Comparison of ENCODE assay signal across 8 cellular contexts in the genomic region with DNA sequence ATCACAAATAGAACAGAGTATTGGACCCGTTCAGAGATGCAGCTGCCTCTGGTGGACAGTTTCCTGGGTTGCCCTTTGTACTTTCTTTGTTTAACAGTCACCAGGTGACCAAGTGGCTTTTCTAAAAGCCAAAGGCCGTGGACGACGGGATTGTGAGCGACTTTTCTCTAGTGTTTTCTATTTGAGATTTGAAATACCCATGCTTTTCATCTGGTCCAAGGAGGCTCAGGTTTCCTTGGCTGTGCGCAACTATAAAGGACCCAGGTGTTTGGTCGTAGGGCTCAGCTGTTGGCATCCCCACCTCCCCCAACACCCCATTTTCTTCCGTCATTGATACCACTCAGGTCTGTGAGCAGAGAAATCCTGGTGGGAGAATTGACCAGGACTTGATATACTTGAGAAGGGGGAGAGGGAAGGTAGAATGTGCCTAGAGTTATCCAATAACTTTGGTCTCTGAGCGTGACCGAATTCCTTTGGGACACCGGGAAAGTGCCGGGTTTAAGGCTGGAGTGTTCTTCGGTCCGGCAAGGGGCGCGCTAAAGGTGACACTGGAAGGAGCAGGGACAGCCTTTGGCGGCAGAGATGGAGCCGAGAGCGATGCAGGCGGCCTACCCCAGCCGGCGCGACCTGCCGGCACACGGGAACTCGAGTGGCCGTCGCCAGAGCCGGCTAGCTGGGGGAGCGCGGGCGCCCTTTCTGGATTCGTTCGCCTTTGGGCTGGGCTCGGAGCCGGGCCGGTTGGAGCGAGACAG.
DNase-seq lines count a peak whose midpoint lies in the region; ATAC-seq and TF ChIP-seq lines count a peak whose summit lies in the region.

No MANE protein-coding gene starts in this region.

- H3K79me2 ChIP-seq in GM23338 (replicated peaks; ENCODE audit: insufficient read depth): peaks cover 37% of the 10 kb centered on the region

- H3F3A ChIP-seq in GM23338 (replicated peaks; ENCODE audit: low read depth): peaks cover 17% of the 10 kb centered on the region

- no peaks in the 10 kb centered on the region for H3K27me3 ChIP-seq in GM23338 (ENCODE audit: insufficient read depth)

- H3K27ac ChIP-seq in 22Rv1: peak overlapping the region; percentile 77
- peak overlapping the region; percentile 98 for H3K27ac ChIP-seq in GM23338 (ENCODE audit: low read depth)

- H3K4me3 ChIP-seq in GM23338 (peak overlapping the region; percentile 81), fibroblast of villous mesenchyme (ENCODE audit: low read depth, low read length) (peak overlapping the region; percentile 65)

- peak; percentile 33 for ATAC-seq in GM23338

- H3K36me3 ChIP-seq in GM23338 (ENCODE audit: insufficient read depth): peaks cover 6% of the 10 kb centered on the region; the same call in 1 of the 2 replicates

- peak; percentile 72 for DNase-seq in GM23338 (ENCODE audit: low spot score)
- DNase-seq in SK-MEL-5 (ENCODE audit: low read depth, low spot score): peak; percentile 24
- no peak for DNase-seq in fibroblast of villous mesenchyme (ENCODE audit: low read depth)
- DNase-seq in renal cortical epithelial cell (ENCODE audit: low read depth): peak; percentile 71
- no peak for DNase-seq in SKM-1 (lab: John Stamatoyannopoulos, UW; ENCODE audit: unreplicated experiment)
- no peak for DNase-seq in activated CD4-positive, alpha-beta T cell treated with anti-CD3 and anti-CD28 coated beads, Interleukin-2, amount 50 U/mL, for 4 hours
- DNase-seq in A172 (ENCODE audit: low spot score): no peak

- peak overlapping the region; percentile 33; the same call in 1 of the 2 replicates for H2AFZ ChIP-seq in GM23338

- H4K20me1 ChIP-seq in GM23338 (replicated peaks; ENCODE audit: insufficient read depth): peaks cover 18% of the 10 kb centered on the region; the same call in 1 of the 2 replicates

- TF ChIP-seq CTCF in 22Rv1 (IDR thresholded peaks at IDR 0.05) (no peak; the same call in 1 of the 2 replicates), GM23338 (conservative IDR thresholded peaks at IDR 0.05; ENCODE audit: low read depth in 2 of 2) (0 out of 4 replicates have a peak, but pooled peaks of 1 of the 2 experiments have one; percentile 10), fibroblast of villous mesenchyme (IDR thresholded peaks at IDR 0.05; ENCODE audit: insufficient read depth, low read depth, low read length) (no peak)

- H3K4me2 ChIP-seq in GM23338: peak overlapping the region; percentile 94

- no peaks in the 10 kb centered on the region for H3K9me2 ChIP-seq in GM23338 (ENCODE audit: insufficient read depth)

- peaks cover 40% of the 10 kb centered on the region for H3K4me1 ChIP-seq in GM23338 (ENCODE audit: insufficient read depth)

- in situ Hi-C loops in SK-MEL-5 (cut with HindIII; ENCODE audit: low pct_unique_long_range_greater_than_20kb, low sequenced_read_pairs): no loop called here

- peaks cover 24% of the 10 kb centered on the region for H3K27me3 Mint-ChIP-seq in GM23338 (ENCODE audit: insufficient read depth, low read depth, poor library complexity)

- H3K9me3 Mint-ChIP-seq in GM23338: peaks cover 35% of the 10 kb centered on the region

- H3K27ac Mint-ChIP-seq in GM23338: peak overlapping the region; percentile 91

- peaks cover 52% of the 10 kb centered on the region for H3K4me1 Mint-ChIP-seq in GM23338

- H3K36me3 Mint-ChIP-seq in GM23338 (ENCODE audit: low read depth): peaks cover 36% of the 10 kb centered on the region

- H3K4me3 Mint-ChIP-seq in GM23338: peak overlapping the region; percentile 86

TF ChIP-seq in GM23338, 12 proteins besides CTCF, POLR2A, EP300 and RAD21:
- TF ChIP-seq, protein P1, sequence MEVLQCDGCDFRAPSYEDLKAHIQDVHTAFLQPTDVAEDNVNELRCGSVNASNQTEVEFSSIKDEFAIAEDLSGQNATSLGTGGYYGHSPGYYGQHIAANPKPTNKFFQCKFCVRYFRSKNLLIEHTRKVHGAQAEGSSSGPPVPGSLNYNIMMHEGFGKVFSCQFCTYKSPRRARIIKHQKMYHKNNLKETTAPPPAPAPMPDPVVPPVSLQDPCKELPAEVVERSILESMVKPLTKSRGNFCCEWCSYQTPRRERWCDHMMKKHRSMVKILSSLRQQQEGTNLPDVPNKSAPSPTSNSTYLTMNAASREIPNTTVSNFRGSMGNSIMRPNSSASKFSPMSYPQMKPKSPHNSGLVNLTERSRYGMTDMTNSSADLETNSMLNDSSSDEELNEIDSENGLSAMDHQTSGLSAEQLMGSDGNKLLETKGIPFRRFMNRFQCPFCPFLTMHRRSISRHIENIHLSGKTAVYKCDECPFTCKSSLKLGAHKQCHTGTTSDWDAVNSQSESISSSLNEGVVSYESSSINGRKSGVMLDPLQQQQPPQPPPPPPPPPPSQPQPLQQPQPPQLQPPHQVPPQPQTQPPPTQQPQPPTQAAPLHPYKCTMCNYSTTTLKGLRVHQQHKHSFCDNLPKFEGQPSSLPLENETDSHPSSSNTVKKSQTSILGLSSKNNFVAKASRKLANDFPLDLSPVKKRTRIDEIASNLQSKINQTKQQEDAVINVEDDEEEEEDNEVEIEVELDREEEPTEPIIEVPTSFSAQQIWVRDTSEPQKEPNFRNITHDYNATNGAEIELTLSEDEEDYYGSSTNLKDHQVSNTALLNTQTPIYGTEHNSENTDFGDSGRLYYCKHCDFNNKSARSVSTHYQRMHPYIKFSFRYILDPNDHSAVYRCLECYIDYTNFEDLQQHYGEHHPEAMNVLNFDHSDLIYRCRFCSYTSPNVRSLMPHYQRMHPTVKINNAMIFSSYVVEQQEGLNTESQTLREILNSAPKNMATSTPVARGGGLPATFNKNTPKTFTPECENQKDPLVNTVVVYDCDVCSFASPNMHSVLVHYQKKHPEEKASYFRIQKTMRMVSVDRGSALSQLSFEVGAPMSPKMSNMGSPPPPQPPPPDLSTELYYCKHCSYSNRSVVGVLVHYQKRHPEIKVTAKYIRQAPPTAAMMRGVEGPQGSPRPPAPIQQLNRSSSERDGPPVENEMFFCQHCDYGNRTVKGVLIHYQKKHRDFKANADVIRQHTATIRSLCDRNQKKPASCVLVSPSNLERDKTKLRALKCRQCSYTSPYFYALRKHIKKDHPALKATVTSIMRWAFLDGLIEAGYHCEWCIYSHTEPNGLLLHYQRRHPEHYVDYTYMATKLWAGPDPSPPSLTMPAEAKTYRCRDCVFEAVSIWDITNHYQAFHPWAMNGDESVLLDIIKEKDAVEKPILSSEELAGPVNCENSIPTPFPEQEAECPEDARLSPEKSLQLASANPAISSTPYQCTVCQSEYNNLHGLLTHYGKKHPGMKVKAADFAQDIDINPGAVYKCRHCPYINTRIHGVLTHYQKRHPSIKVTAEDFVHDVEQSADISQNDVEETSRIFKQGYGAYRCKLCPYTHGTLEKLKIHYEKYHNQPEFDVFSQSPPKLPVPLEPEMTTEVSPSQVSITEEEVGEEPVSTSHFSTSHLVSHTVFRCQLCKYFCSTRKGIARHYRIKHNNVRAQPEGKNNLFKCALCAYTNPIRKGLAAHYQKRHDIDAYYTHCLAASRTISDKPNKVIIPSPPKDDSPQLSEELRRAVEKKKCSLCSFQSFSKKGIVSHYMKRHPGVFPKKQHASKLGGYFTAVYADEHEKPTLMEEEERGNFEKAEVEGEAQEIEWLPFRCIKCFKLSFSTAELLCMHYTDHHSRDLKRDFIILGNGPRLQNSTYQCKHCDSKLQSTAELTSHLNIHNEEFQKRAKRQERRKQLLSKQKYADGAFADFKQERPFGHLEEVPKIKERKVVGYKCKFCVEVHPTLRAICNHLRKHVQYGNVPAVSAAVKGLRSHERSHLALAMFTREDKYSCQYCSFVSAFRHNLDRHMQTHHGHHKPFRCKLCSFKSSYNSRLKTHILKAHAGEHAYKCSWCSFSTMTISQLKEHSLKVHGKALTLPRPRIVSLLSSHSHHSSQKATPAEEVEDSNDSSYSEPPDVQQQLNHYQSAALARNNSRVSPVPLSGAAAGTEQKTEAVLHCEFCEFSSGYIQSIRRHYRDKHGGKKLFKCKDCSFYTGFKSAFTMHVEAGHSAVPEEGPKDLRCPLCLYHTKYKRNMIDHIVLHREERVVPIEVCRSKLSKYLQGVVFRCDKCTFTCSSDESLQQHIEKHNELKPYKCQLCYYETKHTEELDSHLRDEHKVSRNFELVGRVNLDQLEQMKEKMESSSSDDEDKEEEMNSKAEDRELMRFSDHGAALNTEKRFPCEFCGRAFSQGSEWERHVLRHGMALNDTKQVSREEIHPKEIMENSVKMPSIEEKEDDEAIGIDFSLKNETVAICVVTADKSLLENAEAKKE (CRISPR knock-in tag; IDR thresholded peaks at IDR 0.05): no peak
- TF ChIP-seq POLR2AphosphoS5 (IDR thresholded peaks at IDR 0.05; ENCODE audit: low read depth): peak; percentile 24; the same call in 1 of the 2 replicates

Comparison
In these comparisons a context has a peak if more than half of its experiments do, and no peak if none do; other contexts are left out.
1. DNase-seq: peak in GM23338 (single experiment), SK-MEL-5 (single experiment) and renal cortical epithelial cell (single experiment); none in fibroblast of villous mesenchyme (single experiment), SKM-1 (single experiment), activated CD4-positive, alpha-beta T cell treated with anti-CD3 and anti-CD28 coated beads, Interleukin-2, amount 50 U/mL, for 4 hours (0 of 2) and A172 (single experiment).